ENCODE assay signal across 17 cellular contexts in the genomic region with DNA sequence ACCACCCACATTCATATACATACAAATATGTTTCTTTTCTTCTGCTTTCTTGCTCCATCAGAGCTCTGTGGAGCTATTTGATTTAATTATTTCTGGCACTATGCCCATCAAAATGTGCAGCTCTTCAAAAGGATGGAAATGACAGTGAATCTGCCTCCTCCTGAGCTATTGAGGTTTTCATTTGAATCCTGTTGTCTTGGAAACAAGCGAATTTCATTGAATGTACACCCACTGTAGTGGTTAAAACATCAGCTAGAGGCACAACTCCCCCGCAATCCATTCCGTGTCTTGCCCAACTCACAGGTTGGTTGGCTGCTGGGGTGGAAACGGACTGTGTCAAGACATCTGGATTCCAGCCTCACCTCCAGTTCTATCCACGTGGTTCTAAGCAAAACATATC.
"Had no signal": no experiment of that assay in that cellular context is flagged by ENCODE, and none has a peak within 500 bp of the region (broad histone marks: within the 10 kb centered on the region; RNA-seq: fewer than 3 reads in every experiment).

No MANE protein-coding gene starts in this region.

- DNase-seq: activated CD4-positive, alpha-beta T cell treated with anti-CD3 and anti-CD28 coated beads, Interleukin-2, amount 10 ng/mL, durations not matched to agents 7 days and 5 days; activated CD8-positive, alpha-beta T cell treated with anti-CD3 and anti-CD28 coated beads, Interleukin-2, amount 10 ng/mL, durations not matched to agents 7 days and 5 days; activated naive CD4-positive, alpha-beta T cell treated with anti-CD3 and anti-CD28 coated beads, Interleukin-2, amount 50 U/mL, for 16 hours; activated T-cell treated with anti-CD3 and anti-CD28 coated beads, Interleukin-2, amount 50 U/mL, for 24 hours; effector CD8-positive, alpha-beta T cell; heart right ventricle; mesendoderm; naive thymus-derived CD8-positive, alpha-beta T cell; pancreas; stimulated activated CD4-positive, alpha-beta T cell treated with anti-CD3 and anti-CD28 coated beads, Interleukin-4, amount 100 ng/mL, for 1 hour had no signal

- H3K4me1 ChIP-seq: heart right ventricle, pancreas had no signal

- ATAC-seq: activated CD4-positive, CD25-positive, alpha-beta regulatory T cell treated with anti-CD3 and anti-CD28 coated beads, Interleukin-2, amount 50 U/mL, for 24 hours; activated CD8-positive, alpha-beta T cell treated with anti-CD3 and anti-CD28 coated beads, Interleukin-2, amount 10 ng/mL, durations not matched to agents 7 days and 5 days; esophagus mucosa; gastroesophageal sphincter; heart right ventricle; naive thymus-derived CD8-positive, alpha-beta T cell; pancreas; sciatic nerve; stimulated activated effector memory CD8-positive, alpha-beta T cell treated with anti-CD3 and anti-CD28 coated beads, Interleukin-12 subunit alpha, Interleukin-12 subunit beta, amount 100 ng/mL, for 72 hours had no signal

- H3K36me3 ChIP-seq: gastroesophageal sphincter, heart right ventricle, pancreas, thoracic aorta had no signal

- H3K4me3 ChIP-seq: gastroesophageal sphincter, heart right ventricle, pancreas, smooth muscle cell, thoracic aorta had no signal

- H3K9me3 ChIP-seq: gastroesophageal sphincter, heart right ventricle, pancreas, thoracic aorta had no signal
